In genomic region chr15:47885921-47886320, GRCh38 we compare ENCODE assay signal across 17 cellular contexts.
DNase-seq lines count a peak whose midpoint lies in the region; ATAC-seq, FAIRE-seq and TF ChIP-seq lines count a peak whose summit lies in the region.
"Had no signal": no experiment of that assay in that cellular context is flagged by ENCODE, and none has a peak within 500 bp of the region (broad histone marks: within the 10 kb centered on the region; RNA-seq: fewer than 3 reads in every experiment).

No MANE protein-coding gene starts in this region.

- H2BK20ac ChIP-seq in H1 (ENCODE audit: low read length) = no peak overlapping the region

- CTCF ChIA-PET in H1 (lab: Charles Lee; ENCODE audit: partially characterized antibody) = no interaction called here

- no peaks in the 10 kb centered on the region for H3K23me2 ChIP-seq in H1 (ENCODE audit: low read depth, low read length)

- no peak overlapping the region for H3K4me3 Mint-ChIP-seq in T-helper 17 cell

- no peaks in the 10 kb centered on the region for H3K9me3 ChIP-seq in H1 (ENCODE audit: insufficient read depth in 2 of 2, low read depth in 1 of 2, low read length in 1 of 2)
- H3K9me3 ChIP-seq in upper lobe of right lung = no peaks in the 10 kb centered on the region
- H3K9me3 ChIP-seq in T-helper 17 cell (ENCODE audit: control insufficient read depth, low read length, poor library complexity, severe bottlenecking) = no peaks in the 10 kb centered on the region
- H3K9me3 ChIP-seq: SJCRH30, testis had no signal

- ATAC-seq in upper lobe of right lung (no peak), T-helper 17 cell (no peak), HG02798 (IDR thresholded peaks at IDR 0.05; ENCODE audit: poor library complexity, unreplicated experiment) (no peak)

- H3K79me2 ChIP-seq in H1 (ENCODE audit: control insufficient read depth in 1 of 2, insufficient read depth in 2 of 2, low read length in 2 of 2) (no peaks in the 10 kb centered on the region), mesendoderm (ENCODE audit: control insufficient read depth, insufficient read depth, low read length) (no peaks in the 10 kb centered on the region)

- DNase-seq in ELR (ENCODE audit: low read depth) (peak; percentile 62), MV-4-11 (lab: John Stamatoyannopoulos, UW) (peak; percentile 2), H1 (ENCODE audit: low read depth in 1 of 2, low spot score in 2 of 2) (no peak), mesendoderm (peak; percentile 35), upper lobe of right lung (no peak), NCI-H2029 (lab: John Stamatoyannopoulos, UW) (no peak), T-helper 17 cell (no peak)
- DNase-seq: activated gamma-delta T cell; effector memory CD4-positive, alpha-beta T cell; kidney; NCI-H1105 treated with DMSO at 0.1 percent for 48 hours; SJCRH30; testis had no signal

- H4K5ac ChIP-seq in H1 (ENCODE audit: insufficient read length, low read depth, low read length) (no peak overlapping the region), mesendoderm (ENCODE audit: low read length) (no peak overlapping the region)

- no peak overlapping the region for H4K8ac ChIP-seq in H1 (ENCODE audit: extremely low read depth, insufficient read depth, low read length)
- no peak overlapping the region for H4K8ac ChIP-seq in mesendoderm (ENCODE audit: low read depth, low read length)

- H2BK120ac ChIP-seq in H1 (replicated peaks; ENCODE audit: low read depth, low read length) (no peak overlapping the region), mesendoderm (ENCODE audit: low read depth, low read length) (peak overlapping the region; percentile 76)

- H3K27me3 Mint-ChIP-seq in T-helper 17 cell = no peaks in the 10 kb centered on the region

- no peaks in the 10 kb centered on the region for H3K36me3 Mint-ChIP-seq in T-helper 17 cell (ENCODE audit: low read depth)

- TF ChIP-seq POLR2A in H1 (IDR thresholded peaks at IDR 0.05; ENCODE audit: control extremely low read depth in 1 of 2, low read depth in 2 of 2, low read length in 2 of 2) = no peak

- H2BK15ac ChIP-seq in H1 (ENCODE audit: low read length) (no peak overlapping the region), mesendoderm (replicated peaks; ENCODE audit: low read depth) (no peak overlapping the region)

- H3K4me1 Mint-ChIP-seq in T-helper 17 cell = no peaks in the 10 kb centered on the region

- no peak overlapping the region for H2AK5ac ChIP-seq in H1 (ENCODE audit: low read depth, low read length)
- no peak overlapping the region for H2AK5ac ChIP-seq in mesendoderm (ENCODE audit: low read length)

- H3K4me1 ChIP-seq in H1 (replicated peaks in 1 of 4; ENCODE audit: control insufficient read depth in 3 of 4, insufficient read depth in 4 of 4, low read length in 3 of 4) (peaks cover 0 to 11% (median 5%) of the 10 kb centered on the region in 4 experiments; a peak in 4 of 7 replicates), mesendoderm (ENCODE audit: control insufficient read depth, low read depth, low read length) (peaks cover 10% of the 10 kb centered on the region), upper lobe of right lung (no peaks in the 10 kb centered on the region)
- H3K4me1 ChIP-seq: SJCRH30, testis had no signal

- no peak overlapping the region for H3K14ac ChIP-seq in H1 (ENCODE audit: insufficient read length)

- no peak overlapping the region for H4K91ac ChIP-seq in H1 (replicated peaks; ENCODE audit: insufficient read length, low read length)

- H3K18ac ChIP-seq in H1 (ENCODE audit: extremely low read depth, low read length) = no peak overlapping the region
- peak overlapping the region; percentile 90 for H3K18ac ChIP-seq in mesendoderm (ENCODE audit: low read length)

- H3K27ac ChIP-seq in H1 (ENCODE audit: low read depth, low read length) = no peak overlapping the region
- H3K27ac ChIP-seq in mesendoderm (ENCODE audit: low read depth, low read length) = no peak overlapping the region
- H3K27ac ChIP-seq in upper lobe of right lung = no peak overlapping the region
- H3K27ac ChIP-seq: C4-2B, cardiac muscle cell, SJCRH30, testis had no signal

- intact Hi-C loops in upper lobe of right lung (cut with DNase I) = no loop called here

- TF ChIP-seq EP300 in H1 (IDR thresholded peaks at IDR 0.05; ENCODE audit: borderline replicate concordance in 1 of 2, low read depth in 2 of 2, low read length in 2 of 2) = no peak

- H3K4ac ChIP-seq in H1 (replicated peaks; ENCODE audit: insufficient read length, low read depth, low read length) = no peak overlapping the region
- H3K4ac ChIP-seq in mesendoderm (ENCODE audit: low read depth, low read length) = peak overlapping the region; percentile 83

- H3K56ac ChIP-seq in H1 (replicated peaks; ENCODE audit: insufficient read length, low read depth, low read length) (no peak overlapping the region), mesendoderm (ENCODE audit: low read length) (peak overlapping the region; percentile 8)

- no peaks in the 10 kb centered on the region for H3K36me3 ChIP-seq in H1 (ENCODE audit: control insufficient read depth in 2 of 4, insufficient read depth in 4 of 4, low read length in 3 of 4)
- no peaks in the 10 kb centered on the region for H3K36me3 ChIP-seq in mesendoderm (ENCODE audit: control insufficient read depth, insufficient read depth, low read length)
- H3K36me3 ChIP-seq in upper lobe of right lung = no peaks in the 10 kb centered on the region
- H3K36me3 ChIP-seq: cardiac muscle cell, SJCRH30 had no signal

- no peaks in the 10 kb centered on the region for H3K79me1 ChIP-seq in H1 (ENCODE audit: low read depth, low read length)
- no peaks in the 10 kb centered on the region for H3K79me1 ChIP-seq in mesendoderm (ENCODE audit: low read length)

- no peak overlapping the region for H3K27ac Mint-ChIP-seq in T-helper 17 cell
- H3K27ac Mint-ChIP-seq: progenitor cell of endocrine pancreas had no signal

- H3K27me3 ChIP-seq in H1 (replicated peaks in 1 of 4; ENCODE audit: control insufficient read depth in 3 of 4, extremely low read depth in 1 of 4, insufficient read depth in 3 of 4, low read length in 3 of 4) (peaks cover 2 to 21% (median 16%) of the 10 kb centered on the region in 4 experiments; a peak in 6 of 7 replicates), mesendoderm (ENCODE audit: insufficient read depth, low read length, poor library complexity) (no peaks in the 10 kb centered on the region), upper lobe of right lung (no peaks in the 10 kb centered on the region)
- H3K27me3 ChIP-seq: cardiac muscle cell, SJCRH30, testis had no signal

- H3K4me2 ChIP-seq in H1 (ENCODE audit: insufficient read depth in 1 of 2, low read depth in 2 of 2, low read length in 2 of 2) = peak overlapping the region; percentile 3 to 33; a peak in 1 of 4 replicates
- H3K4me2 ChIP-seq in mesendoderm (ENCODE audit: low read length) = no peak overlapping the region

- H3K23ac ChIP-seq in H1 (ENCODE audit: insufficient read length) (no peak overlapping the region), mesendoderm (ENCODE audit: low read length) (no peak overlapping the region)

- no peak overlapping the region for H2AFZ ChIP-seq in H1 (ENCODE audit: low read length)

- H4K20me1 ChIP-seq in H1 (replicated peaks in 1 of 2; ENCODE audit: control insufficient read depth in 1 of 2, insufficient read depth in 2 of 2, low read length in 2 of 2) = no peaks in the 10 kb centered on the region

- no peak for TF ChIP-seq RAD21 in H1 (IDR thresholded peaks at IDR 0.05 in 1 of 2, conservative IDR thresholded peaks at IDR 0.05 in 1 of 2; ENCODE audit: low read depth in 2 of 2, low read length in 2 of 2)

- H2BK12ac ChIP-seq in H1 (ENCODE audit: low read depth, low read length) = no peak overlapping the region

- no peak overlapping the region for H2BK5ac ChIP-seq in H1 (ENCODE audit: low read depth, low read length)
- H2BK5ac ChIP-seq in mesendoderm (ENCODE audit: low read length) = peak overlapping the region; percentile 33

- no peak overlapping the region for H3K9ac ChIP-seq in H1 (replicated peaks in 1 of 4; ENCODE audit: extremely low read depth in 1 of 4, low read depth in 3 of 4, low read length in 3 of 4)
- H3K9ac ChIP-seq in mesendoderm (ENCODE audit: low read length) = no peak overlapping the region

- POLR2A ChIA-PET in H1 (lab: Charles Lee; ENCODE audit: partially characterized antibody) = no interaction called here

- no peak for TF ChIP-seq CTCF in H1 (IDR thresholded peaks at IDR 0.05; ENCODE audit: control extremely low read depth in 1 of 3, insufficient read depth in 1 of 3, low read depth in 1 of 3, low read length in 3 of 3)
- no peak for TF ChIP-seq CTCF in upper lobe of right lung (IDR thresholded peaks at IDR 0.05)

- H3K4me3 ChIP-seq in H1 (ENCODE audit: extremely low read depth in 1 of 4, insufficient read depth in 2 of 4, low read depth in 3 of 4, low read length in 4 of 4) (no peak overlapping the region), mesendoderm (ENCODE audit: low read length) (no peak overlapping the region), upper lobe of right lung (no peak overlapping the region)
- H3K4me3 ChIP-seq: cardiac muscle cell, SJCRH30, testis had no signal

- WGBS in H1 (ENCODE audit: extremely low coverage in 1 of 2, insufficient coverage in 1 of 2, insufficient read length in 1 of 2, insufficient replicate concordance in 2 of 2, low coverage in 1 of 2, low lambda C conversion rate in 2 of 2, missing lambda C conversion rate in 1 of 2), 2 experiments = 67% methylated on average over 4 of the region's 4 CpGs; no CpG with 5 or more reads in 1 of the 2 experiments
- WGBS in mesendoderm (ENCODE audit: extremely low coverage, insufficient coverage, low lambda C conversion rate) = no CpG with 5 or more reads among the region's 4 CpGs

- FAIRE-seq in H1 (lab: Jason Lieb, UNC) = no peak
- FAIRE-seq: kidney had no signal

TF ChIP-seq in H1, 55 proteins besides CTCF, POLR2A, EP300 and RAD21 (continues in another document):
- TF ChIP-seq CTBP2 (IDR thresholded peaks at IDR 0.05; ENCODE audit: borderline replicate concordance, insufficient read depth, insufficient read length, low read length) = no peak
- TF ChIP-seq RXRA (IDR thresholded peaks at IDR 0.05; ENCODE audit: insufficient read depth, low read depth, low read length) = no peak
- no peak for TF ChIP-seq EGR1 (IDR thresholded peaks at IDR 0.05; ENCODE audit: borderline replicate concordance, low read depth, low read length)
- TF ChIP-seq POLR2AphosphoS5 (IDR thresholded peaks at IDR 0.05; ENCODE audit: low read depth, low read length) = no peak
- no peak for TF ChIP-seq JUND (IDR thresholded peaks at IDR 0.05; ENCODE audit: low read length)
- TF ChIP-seq POU5F1 (IDR thresholded peaks at IDR 0.05; ENCODE audit: low read depth, low read length) = no peak
- TF ChIP-seq TAF7 (optimal IDR thresholded peaks at IDR 0.05; ENCODE audit: borderline replicate concordance, low read depth, low read length) = no peak
- TF ChIP-seq HDAC2 (IDR thresholded peaks at IDR 0.05; ENCODE audit: borderline replicate concordance in 1 of 2, low read depth in 2 of 2, low read length in 2 of 2) = no peak

Comparison
In these comparisons a context has a peak if more than half of its experiments do, and no peak if none do; other contexts are left out.
1. DNase-seq: peak in ELR (single experiment), MV-4-11 (single experiment) and mesendoderm (single experiment); none in H1 (0 of 2), upper lobe of right lung (single experiment), NCI-H2029 (single experiment) and T-helper 17 cell (0 of 3).